In genomic region chr2:215931256-215931903, GRCh38 we compare ENCODE assay signal across 1 cellular context.
TF ChIP-seq lines count a peak whose summit lies in the region.

No MANE protein-coding gene starts in this region.

TF ChIP-seq in HepG2, 621 proteins besides CTCF, POLR2A, EP300 and RAD21 (continued from another document):
- TF ChIP-seq RXRB (CRISPR knock-in tag; IDR thresholded peaks at IDR 0.05; ENCODE audit: borderline replicate concordance), result 0 out of 2 replicates have a peak, but pooled peaks have one; percentile 19
- TF ChIP-seq, protein P1, sequence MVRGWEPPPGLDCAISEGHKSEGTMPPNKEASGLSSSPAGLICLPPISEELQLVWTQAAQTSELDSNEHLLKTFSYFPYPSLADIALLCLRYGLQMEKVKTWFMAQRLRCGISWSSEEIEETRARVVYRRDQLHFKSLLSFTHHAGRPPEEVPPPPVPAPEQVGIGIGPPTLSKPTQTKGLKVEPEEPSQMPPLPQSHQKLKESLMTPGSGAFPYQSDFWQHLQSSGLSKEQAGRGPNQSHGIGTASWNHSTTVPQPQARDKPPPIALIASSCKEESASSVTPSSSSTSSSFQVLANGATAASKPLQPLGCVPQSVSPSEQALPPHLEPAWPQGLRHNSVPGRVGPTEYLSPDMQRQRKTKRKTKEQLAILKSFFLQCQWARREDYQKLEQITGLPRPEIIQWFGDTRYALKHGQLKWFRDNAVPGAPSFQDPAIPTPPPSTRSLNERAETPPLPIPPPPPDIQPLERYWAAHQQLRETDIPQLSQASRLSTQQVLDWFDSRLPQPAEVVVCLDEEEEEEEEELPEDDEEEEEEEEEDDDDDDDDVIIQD (CRISPR knock-in tag; IDR thresholded peaks at IDR 0.05; ENCODE audit: low read depth), result 0 out of 2 replicates have a peak, but pooled peaks have one; percentile 34
- 0 out of 2 replicates have a peak, but pooled peaks have one; percentile 1 for TF ChIP-seq ZFP1 (CRISPR knock-in tag; IDR thresholded peaks at IDR 0.05)
- 0 out of 2 replicates have a peak, but pooled peaks have one; percentile 52 for TF ChIP-seq NFKBIZ (CRISPR knock-in tag; IDR thresholded peaks at IDR 0.05)
- TF ChIP-seq KDM2A (CRISPR knock-in tag; IDR thresholded peaks at IDR 0.05; ENCODE audit: borderline replicate concordance, low read depth), result peak; percentile 31; the same call in 1 of the 2 replicates
- TF ChIP-seq GATAD2A (CRISPR knock-in tag; IDR thresholded peaks at IDR 0.05), result 0 out of 2 replicates have a peak, but pooled peaks have one; percentile 19
- TF ChIP-seq ZKSCAN8 (CRISPR knock-in tag; IDR thresholded peaks at IDR 0.05; ENCODE audit: borderline replicate concordance), result 0 out of 2 replicates have a peak, but pooled peaks have one; percentile 45
- no peak for TF ChIP-seq SNAPC2 (CRISPR knock-in tag; IDR thresholded peaks at IDR 0.05)
- TF ChIP-seq ZNF441 (CRISPR knock-in tag; IDR thresholded peaks at IDR 0.05; ENCODE audit: borderline replicate concordance), result 0 out of 2 replicates have a peak, but pooled peaks have one; percentile 40
- TF ChIP-seq HDAC2 (CRISPR knock-in tag; IDR thresholded peaks at IDR 0.05), result no peak
- TF ChIP-seq, protein P2, sequence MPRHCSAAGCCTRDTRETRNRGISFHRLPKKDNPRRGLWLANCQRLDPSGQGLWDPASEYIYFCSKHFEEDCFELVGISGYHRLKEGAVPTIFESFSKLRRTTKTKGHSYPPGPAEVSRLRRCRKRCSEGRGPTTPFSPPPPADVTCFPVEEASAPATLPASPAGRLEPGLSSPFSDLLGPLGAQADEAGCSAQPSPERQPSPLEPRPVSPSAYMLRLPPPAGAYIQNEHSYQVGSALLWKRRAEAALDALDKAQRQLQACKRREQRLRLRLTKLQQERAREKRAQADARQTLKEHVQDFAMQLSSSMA (CRISPR knock-in tag; IDR thresholded peaks at IDR 0.05), result no peak
- TF ChIP-seq SP2 (CRISPR knock-in tag; IDR thresholded peaks at IDR 0.05), result no peak
- no peak for TF ChIP-seq ZZZ3 (CRISPR knock-in tag; IDR thresholded peaks at IDR 0.05; ENCODE audit: borderline replicate concordance)
- TF ChIP-seq SMYD3 (CRISPR knock-in tag; IDR thresholded peaks at IDR 0.05), result no peak
- TF ChIP-seq PPARG (CRISPR knock-in tag; conservative IDR thresholded peaks at IDR 0.05), result peak; percentile 62
- TF ChIP-seq ZNF713 (CRISPR knock-in tag; IDR thresholded peaks at IDR 0.05), result no peak
- TF ChIP-seq ERF (CRISPR knock-in tag; IDR thresholded peaks at IDR 0.05), result peak; percentile 56; the same call in 1 of the 2 replicates
- no peak for TF ChIP-seq ZNF281 (CRISPR knock-in tag; IDR thresholded peaks at IDR 0.05; ENCODE audit: borderline replicate concordance)
- peak; percentile 100 for TF ChIP-seq STAG1 (CRISPR knock-in tag; IDR thresholded peaks at IDR 0.05)
- TF ChIP-seq ATM (IDR thresholded peaks at IDR 0.05; ENCODE audit: borderline replicate concordance), result no peak
- peak; percentile 59; the same call in 1 of the 2 replicates for TF ChIP-seq KMT2B (CRISPR knock-in tag; IDR thresholded peaks at IDR 0.05)
- 0 out of 2 replicates have a peak, but pooled peaks have one; percentile 38 for TF ChIP-seq GATAD1 (CRISPR knock-in tag; IDR thresholded peaks at IDR 0.05)
- TF ChIP-seq KLF11 (CRISPR knock-in tag; IDR thresholded peaks at IDR 0.05), result no peak
- no peak for TF ChIP-seq ZFY (CRISPR knock-in tag; IDR thresholded peaks at IDR 0.05)
- 0 out of 2 replicates have a peak, but pooled peaks have one; percentile 37 for TF ChIP-seq ZNF792 (CRISPR knock-in tag; IDR thresholded peaks at IDR 0.05)
- TF ChIP-seq ZNF230 (CRISPR knock-in tag; IDR thresholded peaks at IDR 0.05), result no peak
- peak; percentile 37; the same call in 1 of the 2 replicates for TF ChIP-seq ZNF614 (CRISPR knock-in tag; IDR thresholded peaks at IDR 0.05; ENCODE audit: borderline replicate concordance)
- TF ChIP-seq SMAD3 (CRISPR knock-in tag; IDR thresholded peaks at IDR 0.05), result peak; percentile 69; the same call in 1 of the 2 replicates
- TF ChIP-seq KDM4B (CRISPR knock-in tag; IDR thresholded peaks at IDR 0.05), result no peak
- 0 out of 2 replicates have a peak, but pooled peaks have one; percentile 38 for TF ChIP-seq TSC22D2 (CRISPR knock-in tag; IDR thresholded peaks at IDR 0.05; ENCODE audit: borderline replicate concordance)
- TF ChIP-seq EEA1 (CRISPR knock-in tag; IDR thresholded peaks at IDR 0.05; ENCODE audit: borderline replicate concordance), result no peak
- no peak for TF ChIP-seq TCF7 (IDR thresholded peaks at IDR 0.05; ENCODE audit: low read depth)
- no peak for TF ChIP-seq MEF2D (CRISPR knock-in tag; IDR thresholded peaks at IDR 0.05)
- TF ChIP-seq ELF3 (CRISPR knock-in tag; IDR thresholded peaks at IDR 0.05), result peak; percentile 45; the same call in 1 of the 2 replicates
- TF ChIP-seq YEATS2 (CRISPR knock-in tag; IDR thresholded peaks at IDR 0.05; ENCODE audit: borderline replicate concordance), result peak; percentile 59; the same call in 1 of the 2 replicates
- TF ChIP-seq SSRP1 (CRISPR knock-in tag; IDR thresholded peaks at IDR 0.05), result no peak
- 0 out of 2 replicates have a peak, but pooled peaks have one; percentile 22 for TF ChIP-seq SAP130 (CRISPR knock-in tag; IDR thresholded peaks at IDR 0.05; ENCODE audit: low read depth)
- no peak for TF ChIP-seq ZNF672 (CRISPR knock-in tag; IDR thresholded peaks at IDR 0.05)
- TF ChIP-seq ZNF709 (CRISPR knock-in tag; IDR thresholded peaks at IDR 0.05), result no peak
- peak; percentile 8; the same call in 1 of the 2 replicates for TF ChIP-seq HMG20A (CRISPR knock-in tag; IDR thresholded peaks at IDR 0.05; ENCODE audit: borderline replicate concordance)
- TF ChIP-seq SOX5 (CRISPR knock-in tag; IDR thresholded peaks at IDR 0.05; ENCODE audit: borderline replicate concordance), result 0 out of 2 replicates have a peak, but pooled peaks have one; percentile 37
